Comparison of ENCODE assay signal across 25 cellular contexts in the genomic region with DNA sequence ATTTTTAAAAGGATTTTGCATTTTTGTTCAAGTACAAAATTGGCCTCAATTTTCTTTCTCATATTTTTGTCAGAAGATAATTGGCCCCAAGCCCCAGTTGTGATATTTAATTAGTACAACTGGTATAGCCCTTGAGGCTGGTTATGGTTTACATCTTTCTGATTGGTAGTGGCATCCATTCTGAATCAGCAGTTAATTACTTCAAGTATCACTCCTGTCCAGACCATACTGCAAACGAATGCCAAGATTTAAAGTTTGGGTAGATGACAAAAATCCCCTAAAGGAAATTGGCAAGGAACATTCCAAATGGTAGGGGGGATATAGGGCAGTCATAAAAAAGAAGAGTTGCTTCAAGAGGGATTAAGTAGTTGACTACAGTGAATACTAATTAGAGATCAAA. TPM values are rescaled to one million over a fixed set of nuclear protein-coding genes. Genes with fewer than 3 reads are reported as not detected.
DNase-seq lines count a peak whose midpoint lies in the region; ATAC-seq and TF ChIP-seq lines count a peak whose summit lies in the region.
"Had no signal": no experiment of that assay in that cellular context is flagged by ENCODE, and none has a peak within 500 bp of the region (broad histone marks: within the 10 kb centered on the region; RNA-seq: fewer than 3 reads in every experiment).

No MANE protein-coding gene starts in this region.

- no peaks in the 10 kb centered on the region for H3K36me3 ChIP-seq in SK-N-SH (replicated peaks in 1 of 2; ENCODE audit: control insufficient read depth in 1 of 2, insufficient read depth in 2 of 2, low read length in 1 of 2)
- H3K36me3 ChIP-seq in psoas muscle (ENCODE audit: insufficient read depth in 1 of 2, low read depth in 1 of 2) = peaks cover 0 to 29% of the 10 kb centered on the region in 2 donors
- H3K36me3 ChIP-seq in adrenal gland (replicated peaks in 1 of 2) = no peaks in the 10 kb centered on the region
- H3K36me3 ChIP-seq: Peyer's patch had no signal

- H3F3A ChIP-seq in SK-N-SH (replicated peaks; ENCODE audit: insufficient read depth) = peaks cover 30% of the 10 kb centered on the region

- no peaks in the 10 kb centered on the region; the same call in 1 of the 2 replicates for H3K27me3 Mint-ChIP-seq in HFFc6 (ENCODE audit: insufficient read depth)

- peak overlapping the region; percentile 85 for H3K27ac Mint-ChIP-seq in HFFc6
- H3K27ac Mint-ChIP-seq: CD4-positive, alpha-beta memory T cell; GM23338; H9 had no signal

- no peak overlapping the region for H3K4me3 ChIP-seq in SK-N-SH (ENCODE audit: low read depth in 2 of 2, low read length in 1 of 2)
- no peak overlapping the region for H3K4me3 ChIP-seq in psoas muscle
- H3K4me3 ChIP-seq in adrenal gland = no peak overlapping the region
- H3K4me3 ChIP-seq: A549, GM23338, MG63, Peyer's patch had no signal

- no peak for TF ChIP-seq POLR2A in adrenal gland (IDR thresholded peaks at IDR 0.05)

- DNase-seq in EL = peak; percentile 33
- no peak for DNase-seq in HFFc6
- peak; percentile 10 for DNase-seq in SK-N-SH
- no peak for DNase-seq in psoas muscle
- DNase-seq in DMS114 treated with DMSO at 0.1 percent for 48 hours (lab: John Stamatoyannopoulos, UW; ENCODE audit: unreplicated experiment) = no peak
- DNase-seq in stimulated activated naive CD8-positive, alpha-beta T cell treated with anti-CD3 and anti-CD28 coated beads, Interleukin-15, Interleukin-2, amounts not matched to agents 100 U/mL and 50 U/mL, for 24 hours = no peak
- DNase-seq in adrenal gland = no peak
- DNase-seq: AML-193; C1 segment of cervical spinal cord; CD4-positive, alpha-beta memory T cell; COR-L47; GF-D8; H9; KBM-7; MG63; NCI-H2029 treated with DMSO at 0.1 percent for 48 hours; NCI-H446 treated with DMSO at 0.1 percent for 48 hours; NCI-H526 treated with DMSO at 0.1 percent for 48 hours; Peyer's patch; SHP77 treated with DMSO at 0.1 percent for 48 hours; T-helper 2 cell had no signal

- H4K20me1 ChIP-seq in SK-N-SH (ENCODE audit: insufficient read depth) = no peaks in the 10 kb centered on the region

- no peaks in the 10 kb centered on the region for H3K9me2 ChIP-seq in SK-N-SH

- TF ChIP-seq CTCF in HFFc6 (IDR thresholded peaks at IDR 0.05) (no peak), SK-N-SH (IDR thresholded peaks at IDR 0.05) (no peak), psoas muscle (IDR thresholded peaks at IDR 0.05) (no peak), adrenal gland (IDR thresholded peaks at IDR 0.05) (no peak)

- no peaks in the 10 kb centered on the region for H3K79me2 ChIP-seq in SK-N-SH (ENCODE audit: insufficient read depth)

- TF ChIP-seq RAD21 in SK-N-SH (IDR thresholded peaks at IDR 0.05; ENCODE audit: low read length) = no peak

- peaks cover 78% of the 10 kb centered on the region for H3K4me1 Mint-ChIP-seq in HFFc6 (ENCODE audit: low read depth)
- H3K4me1 Mint-ChIP-seq: CD4-positive, alpha-beta memory T cell had no signal

- H3K9me3 ChIP-seq in SK-N-SH = no peaks in the 10 kb centered on the region
- no peaks in the 10 kb centered on the region for H3K9me3 ChIP-seq in psoas muscle
- H3K9me3 ChIP-seq in adrenal gland (replicated peaks in 1 of 3) = no peaks in the 10 kb centered on the region
- H3K9me3 ChIP-seq: A549, MG63, Peyer's patch had no signal

- H3K36me3 Mint-ChIP-seq in HFFc6 (ENCODE audit: low read depth) = peaks cover 52% of the 10 kb centered on the region
- H3K36me3 Mint-ChIP-seq: CD4-positive, alpha-beta memory T cell had no signal

- H3K4me2 ChIP-seq in SK-N-SH = no peak overlapping the region
- H3K4me2 ChIP-seq: A549, GM23338 had no signal

- H3K27ac ChIP-seq in SK-N-SH (ENCODE audit: low read depth in 2 of 2, low read length in 1 of 2) = peak overlapping the region in 1 of 2 experiments; percentile 48; a peak in 1 of 4 replicates
- peak overlapping the region; percentile 85 for H3K27ac ChIP-seq in psoas muscle
- no peak overlapping the region for H3K27ac ChIP-seq in adrenal gland
- H3K27ac ChIP-seq: HL-60, Peyer's patch had no signal

- H3K4me3 Mint-ChIP-seq in HFFc6 = no peak overlapping the region; the same call in 1 of the 2 replicates
- H3K4me3 Mint-ChIP-seq: CD4-positive, alpha-beta memory T cell; GM23338; H9 had no signal

- POLR2A ChIA-PET in SK-N-SH (lab: Yijun Ruan, JAX) = no interaction called here

- H3K4me1 ChIP-seq in SK-N-SH (ENCODE audit: control insufficient read depth in 1 of 2, insufficient read depth in 2 of 2, low read depth in 1 of 2, low read length in 1 of 2) (peaks cover 6 to 11% of the 10 kb centered on the region in 2 experiments; a peak in 3 of 4 replicates), psoas muscle (peaks cover 71% of the 10 kb centered on the region), adrenal gland (replicated peaks in 1 of 2) (peaks cover 6 to 17% of the 10 kb centered on the region in 2 donors)

- no peaks in the 10 kb centered on the region for H3K9me3 Mint-ChIP-seq in HFFc6
- H3K9me3 Mint-ChIP-seq: CD4-positive, alpha-beta memory T cell; GM23338; H9 had no signal

- CTCF ChIA-PET in SK-N-SH (lab: Yijun Ruan, JAX) = interaction anchor here (1.0 to 1.6 kb wide), 2 partner anchors 24 to 277 kb away, joined by 3 to 4 read pairs; no protein-coding TSS in a partner anchor

- no peak overlapping the region for H2AFZ ChIP-seq in SK-N-SH (ENCODE audit: low read depth)
- H2AFZ ChIP-seq: GM23338 had no signal

- WGBS in SK-N-SH (ENCODE audit: low lambda C conversion rate) = 88% methylated on average over 1 of the region's 1 CpG
- WGBS in psoas muscle, 3 donors = 0 to 49% (median 0%) methylated on average over 1 of the region's 1 CpG
- WGBS in adrenal gland, 4 donors = 0 to 77% (median 63%) methylated on average over 1 of the region's 1 CpG; no CpG with 5 or more reads in 1 of the 4 donors

- ATAC-seq in psoas muscle = no peak
- ATAC-seq in stimulated activated naive CD8-positive, alpha-beta T cell treated with anti-CD3 and anti-CD28 coated beads, Interleukin-15, Interleukin-2, amounts not matched to agents 100 U/mL and 50 U/mL, for 24 hours = no peak
- ATAC-seq: A549, GM23338 had no signal

- peak; percentile 65 to 70; a peak in 3 of 4 replicates for TF ChIP-seq EP300 in SK-N-SH (IDR thresholded peaks at IDR 0.05; ENCODE audit: borderline replicate concordance in 1 of 2, low read depth in 1 of 2, low read length in 1 of 2)

- H3K27me3 ChIP-seq in SK-N-SH (ENCODE audit: insufficient read depth) (no peaks in the 10 kb centered on the region), psoas muscle (ENCODE audit: insufficient read depth in 3 of 3, low read length in 2 of 3) (no peaks in the 10 kb centered on the region), adrenal gland (no peaks in the 10 kb centered on the region)
- H3K27me3 ChIP-seq: MG63, Peyer's patch had no signal

- H3K9ac ChIP-seq in SK-N-SH = no peak overlapping the region

- intact Hi-C loops in psoas muscle (cut with DNase I) (no loop called here), adrenal gland (cut with DNase I) (no loop called here)

TF ChIP-seq in SK-N-SH, 30 proteins besides CTCF, POLR2A, EP300 and RAD21 (continues in another document):
- TF ChIP-seq, protein P1, sequence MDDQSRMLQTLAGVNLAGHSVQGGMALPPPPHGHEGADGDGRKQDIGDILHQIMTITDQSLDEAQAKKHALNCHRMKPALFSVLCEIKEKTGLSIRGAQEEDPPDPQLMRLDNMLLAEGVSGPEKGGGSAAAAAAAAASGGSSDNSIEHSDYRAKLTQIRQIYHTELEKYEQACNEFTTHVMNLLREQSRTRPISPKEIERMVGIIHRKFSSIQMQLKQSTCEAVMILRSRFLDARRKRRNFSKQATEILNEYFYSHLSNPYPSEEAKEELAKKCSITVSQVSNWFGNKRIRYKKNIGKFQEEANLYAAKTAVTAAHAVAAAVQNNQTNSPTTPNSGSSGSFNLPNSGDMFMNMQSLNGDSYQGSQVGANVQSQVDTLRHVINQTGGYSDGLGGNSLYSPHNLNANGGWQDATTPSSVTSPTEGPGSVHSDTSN (IDR thresholded peaks at IDR 0.05) = peak; percentile 89

RNA-seq across cellular contexts. Expression of a gene that starts 23.1 kb away (rescaled TPM):
- 10 to 100 TPM; 70.3 to 89.1 (median 80.1) TPM for total RNA-seq in HFFc6 (2021; fragmentation: NEBNext Ultra II Directional; extraction: Animal tissue kit (Norgen Biotek cat#: 25700))
- polyA plus RNA-seq in SK-N-SH (2012; rRNA removed) (0.43 and 0.73 TPM in 2 replicates), psoas muscle (100 to 1,000 TPM in 1 of 3 donors, 10 to 100 TPM in 2; 24.3 to 117 (median 97.4) TPM), adrenal gland (under 1 TPM; 0.24 to 0.79 (median 0.34) TPM)
- 0.48 and 0.50 TPM in 2 replicates for polyA plus RNA-seq in SK-N-SH (2012; cell fraction: cytosol; rRNA removed)
- 0.87 and 0.90 TPM in 2 replicates for polyA plus RNA-seq in SK-N-SH (2012; cell fraction: nucleus; rRNA removed)
- total RNA-seq in psoas muscle (100 to 1,000 TPM; 216 to 376 (median 312) TPM), adrenal gland (1 to 10 TPM in 1 of 8 donors, under 1 TPM in 5, not detected in 2; 0.10 to 1.9 (median 0.28) TPM)
- total RNA-seq: CD4-positive, alpha-beta memory T cell; GM23338; H9; HT-29 had no signal
- polyA plus RNA-seq: CD4-positive, alpha-beta memory T cell; GM23338 had no signal

RNA-seq across cellular contexts. Expression of a gene that starts 57.3 kb away (rescaled TPM):
- total RNA-seq in HFFc6 (2021; fragmentation: NEBNext Ultra II Directional; extraction: Animal tissue kit (Norgen Biotek cat#: 25700)) = 100 to 1,000 TPM; 220 to 297 (median 279) TPM
- polyA plus RNA-seq in SK-N-SH (2012; rRNA removed) (16.2 and 24.3 TPM in 2 replicates), psoas muscle (10 to 100 TPM in 2 of 3 donors, 1 to 10 TPM in 1; 8.8 to 23.7 (median 17.6) TPM), adrenal gland (10 to 100 TPM; 33.0 to 46.7 (median 39.5) TPM)
- 23.0 and 24.9 TPM in 2 replicates for polyA plus RNA-seq in SK-N-SH (2012; cell fraction: cytosol; rRNA removed)
- polyA plus RNA-seq in SK-N-SH (2012; cell fraction: nucleus; rRNA removed) = 20.4 and 48.8 TPM in 2 replicates
- total RNA-seq in psoas muscle (10 to 100 TPM; 15.1 to 29.4 (median 20.6) TPM), adrenal gland (10 to 100 TPM; 21.3 to 74.7 (median 54.1) TPM)

Comparison
In these comparisons a context has a peak if more than half of its experiments do, and no peak if none do; other contexts are left out.
1. DNase-seq: peak in EL (single experiment) and SK-N-SH (single experiment); none in HFFc6 (single experiment), psoas muscle (0 of 2), DMS114 treated with DMSO at 0.1 percent for 48 hours (single experiment), stimulated activated naive CD8-positive, alpha-beta T cell treated with anti-CD3 and anti-CD28 coated beads, Interleukin-15, Interleukin-2, amounts not matched to agents 100 U/mL and 50 U/mL, for 24 hours (single experiment) and adrenal gland (0 of 7).
2. RNA of a gene that starts 23.1 kb away (total RNA-seq): 216 to 376 TPM in psoas muscle and 70.3 to 89.1 TPM in HFFc6; 0.10 to 1.9 TPM in adrenal gland; every median in the first group is over 10 times any median in the second.